ENCODE assay signal across 8 cellular contexts in genomic region chr6:158644227-158645063, GRCh38. TPM values are rescaled to one million over a fixed set of nuclear protein-coding genes. Genes with fewer than 3 reads are reported as not detected.
A peak's percentile ranks its signal among the peaks of the same experiment; 100 is the strongest.
DNase-seq lines count a peak whose midpoint lies in the region; ATAC-seq and TF ChIP-seq lines count a peak whose summit lies in the region.

TSS of gene DYNLT1 (minus strand) at chr6:158644743. CDS start at chr6:158644708, 35 bp downstream.

- in situ Hi-C loops in ACHN (cut with HindIII; ENCODE audit: low pct_ligation_motif_present, low pct_unique_long_range_greater_than_20kb, low sequenced_read_pairs), result no loop called here

- 0% methylated on average over 43 to 82 of the region's 82 CpGs for WGBS in spleen, 5 donors

- TF ChIP-seq CTCF in activated B cell treated with CpG ODN at 0.5 μM for 24 hours (IDR thresholded peaks at IDR 0.05), result no peak
- peak in 2 of 11 experiments; percentile 14 to 26 for TF ChIP-seq CTCF in spleen (IDR thresholded peaks at IDR 0.05 in 8 of 11, conservative IDR thresholded peaks at IDR 0.05 in 3 of 11)

- H3K9me3 ChIP-seq in spleen, result no peaks in the 10 kb centered on the region

- H3K9me3 Mint-ChIP-seq in activated B cell treated with CpG ODN at 0.5 μM for 24 hours, result no peaks in the 10 kb centered on the region
- H3K9me3 Mint-ChIP-seq in immature natural killer cell, result no peaks in the 10 kb centered on the region

- peaks cover 37 to 68% (median 61%) of the 10 kb centered on the region in 6 donors for H3K4me1 ChIP-seq in spleen

- peaks cover 0 to 29% (median 8%) of the 10 kb centered on the region in 6 donors for H3K36me3 ChIP-seq in spleen

- peak within 1 kb of the TSS; percentile 86 for H3K27ac ChIP-seq in caudate nucleus (ENCODE audit: low read depth, low read length)
- peak within 1 kb of the TSS; percentile 95 to 100 (median 99) for H3K27ac ChIP-seq in spleen

- H3K36me3 Mint-ChIP-seq in activated B cell treated with CpG ODN at 0.5 μM for 24 hours (ENCODE audit: low read depth) (peaks cover 22% of the 10 kb centered on the region), immature natural killer cell (peaks cover 5 to 18% (median 5%) of the 10 kb centered on the region in 3 donors)

- peak; percentile 86 to 96 (median 93) for TF ChIP-seq POLR2A in spleen (IDR thresholded peaks at IDR 0.05)

- intact Hi-C loops in activated B cell treated with CpG ODN at 0.5 μM for 24 hours (cut with micrococcal nuclease) (loop anchor here (1.0 to 5.0 kb wide), 7 partner anchors 47 to 1622 kb away; partner anchors contain the start of genes EZR, GTF2H5, SERAC1 and TMEM181), spleen (cut with DNase I; ENCODE audit: low total_unique reads) (no loop called here)

- CTCF ChIA-PET in activated B cell treated with CpG ODN at 0.5 μM for 24 hours (lab: Charles Lee), result interaction anchor here (0.8 to 1.3 kb wide), 5 partner anchors 18 to 424 kb away, joined by 3 to 4 read pairs (median 3); no protein-coding TSS in a partner anchor

- H3K4me1 Mint-ChIP-seq in activated B cell treated with CpG ODN at 0.5 μM for 24 hours (peaks cover 51% of the 10 kb centered on the region), immature natural killer cell (peaks cover 70 to 76% of the 10 kb centered on the region in 2 donors)

- ATAC-seq in GM18861 (IDR thresholded peaks at IDR 0.05; ENCODE audit: unreplicated experiment) (peak; percentile 38), HG03095 (IDR thresholded peaks at IDR 0.05; ENCODE audit: unreplicated experiment) (peak; percentile 45), activated B cell treated with CpG ODN at 0.5 μM for 24 hours (ENCODE audit: low read depth) (peak; percentile 68)

- H3K27me3 ChIP-seq in spleen (replicated peaks in 1 of 7), result no peaks in the 10 kb centered on the region

- H3K27ac Mint-ChIP-seq in activated B cell treated with CpG ODN at 0.5 μM for 24 hours (peak within 1 kb of the TSS; percentile 85), immature natural killer cell (peak within 1 kb of the TSS; percentile 98 to 100 (median 98))

- DNase-seq in ACHN, result peak; percentile 90
- peak; percentile 62 for DNase-seq in NCI-H2196 treated with DMSO at 0.1 percent for 48 hours (lab: John Stamatoyannopoulos, UW; ENCODE audit: unreplicated experiment)
- peak; percentile 97 for DNase-seq in activated B cell treated with CpG ODN at 0.5 μM for 24 hours
- peak; percentile 15 to 94 (median 82) for DNase-seq in caudate nucleus (lab: John Stamatoyannopoulos, UW)
- DNase-seq in immature natural killer cell, result peak; percentile 89 to 92 (median 89)
- DNase-seq in spleen, result peak; percentile 97

- H3K27me3 Mint-ChIP-seq in activated B cell treated with CpG ODN at 0.5 μM for 24 hours (no peaks in the 10 kb centered on the region), immature natural killer cell (ENCODE audit: low read depth in 3 of 3) (peaks cover 7 to 29% (median 19%) of the 10 kb centered on the region in 3 donors)

- peak within 1 kb of the TSS; percentile 79 to 96 (median 90) for H3K4me3 ChIP-seq in spleen

- POLR2A ChIA-PET in activated B cell treated with CpG ODN at 0.5 μM for 24 hours (lab: Charles Lee), result interaction anchor here (0.6 to 2.1 kb wide), 12 partner anchors 9 to 1270 kb away, joined by 3 to 9 read pairs (median 4); no protein-coding TSS in a partner anchor

- H3K4me3 Mint-ChIP-seq in activated B cell treated with CpG ODN at 0.5 μM for 24 hours (peak within 1 kb of the TSS; percentile 95), immature natural killer cell (peak within 1 kb of the TSS; percentile 98 to 100 (median 99))

RNA-seq across cellular contexts. Expression of gene DYNLT1, which starts in this region (rescaled TPM):
- total RNA-seq in activated B cell treated with CpG ODN at 0.5 μM for 24 hours (37.7 and 43.9 TPM in 2 replicates), spleen (10 to 100 TPM; 61.3 to 91.3 (median 71.3) TPM)
- polyA plus RNA-seq in immature natural killer cell (100 to 1,000 TPM in 2 of 3 donors, 10 to 100 TPM in 1; 94.2 to 141 (median 119) TPM), spleen (100 to 1,000 TPM in 2 of 3 donors, 10 to 100 TPM in 1; 81.8 to 131 (median 126) TPM)

Comparison
In these comparisons a context has a peak if more than half of its experiments do, and no peak if none do; other contexts are left out.
1. Peak in every context shown above with its lines: DNase-seq, ATAC-seq, H3K4me3 ChIP-seq and H3K27ac ChIP-seq.